ENCODE assay signal across 8 cellular contexts in genomic region chr11:119030329-119031047, GRCh38. TPM values are rescaled to one million over a fixed set of nuclear protein-coding genes. Genes with fewer than 3 reads are reported as not detected.
DNase-seq lines count a peak whose midpoint lies in the region; ATAC-seq and TF ChIP-seq lines count a peak whose summit lies in the region.

TSS of gene SLC37A4 (minus strand) at chr11:119030877.

- no peaks in the 10 kb centered on the region for H3K27me3 Mint-ChIP-seq in T-helper 1 cell treated with Interleukin-12 subunit alpha and Interleukin-12 subunit beta and Interleukin-4 antibody, amounts not matched to agents 30 μg/mL and 1 μg/mL, for 36 hours (ENCODE audit: low read depth)

- no peaks in the 10 kb centered on the region for H3K9me3 Mint-ChIP-seq in T-helper 1 cell treated with Interleukin-12 subunit alpha and Interleukin-12 subunit beta and Interleukin-4 antibody, amounts not matched to agents 30 μg/mL and 1 μg/mL, for 36 hours

- H3K4me3 Mint-ChIP-seq in T-helper 1 cell treated with Interleukin-12 subunit alpha and Interleukin-12 subunit beta and Interleukin-4 antibody, amounts not matched to agents 30 μg/mL and 1 μg/mL, for 36 hours, result peak within 1 kb of the TSS; percentile 77

- no peaks in the 10 kb centered on the region for H3K9me3 ChIP-seq in upper lobe of right lung

- H3K4me3 ChIP-seq in upper lobe of right lung, result peak within 1 kb of the TSS; percentile 71

- H3K27ac Mint-ChIP-seq in T-helper 1 cell treated with Interleukin-12 subunit alpha and Interleukin-12 subunit beta and Interleukin-4 antibody, amounts not matched to agents 30 μg/mL and 1 μg/mL, for 36 hours, result peak within 1 kb of the TSS; percentile 74

- peaks cover 18% of the 10 kb centered on the region for H3K4me1 ChIP-seq in upper lobe of right lung

- H3K4me1 Mint-ChIP-seq in T-helper 1 cell treated with Interleukin-12 subunit alpha and Interleukin-12 subunit beta and Interleukin-4 antibody, amounts not matched to agents 30 μg/mL and 1 μg/mL, for 36 hours (ENCODE audit: low read depth), result peaks cover 17% of the 10 kb centered on the region

- peak within 1 kb of the TSS; percentile 69 for H3K27ac ChIP-seq in upper lobe of right lung

- peaks cover 6% of the 10 kb centered on the region for H3K36me3 ChIP-seq in upper lobe of right lung

- DNase-seq in GM13976 (ENCODE audit: low spot score), result peak; percentile 99
- DNase-seq in NCI-H1694 (lab: John Stamatoyannopoulos, UW), result peak; percentile 64
- DNase-seq in amniotic stem cell (lab: John Stamatoyannopoulos, UW), result peak; percentile 96
- DNase-seq in left cardiac atrium, result peak; percentile 98
- DNase-seq in posterior vena cava (ENCODE audit: low spot score), result peak; percentile 99
- peak; percentile 99 for DNase-seq in upper lobe of right lung

- ATAC-seq in HG02884 (IDR thresholded peaks at IDR 0.05; ENCODE audit: unreplicated experiment) (peak; percentile 83), left cardiac atrium (peak; percentile 96 to 98), upper lobe of right lung (peak; percentile 98)

- intact Hi-C loops in left cardiac atrium (cut with DNase I) (no loop called here), posterior vena cava (cut with DNase I) (no loop called here), upper lobe of right lung (cut with DNase I) (no loop called here)

- in situ Hi-C loops in GM13976 (cut with MboI; ENCODE audit: low sequenced_read_pairs, unreplicated experiment), result no loop called here

- H3K36me3 Mint-ChIP-seq in T-helper 1 cell treated with Interleukin-12 subunit alpha and Interleukin-12 subunit beta and Interleukin-4 antibody, amounts not matched to agents 30 μg/mL and 1 μg/mL, for 36 hours (ENCODE audit: low read depth), result peaks cover 4% of the 10 kb centered on the region

- peak; percentile 95 for TF ChIP-seq CTCF in GM13976 (IDR thresholded peaks at IDR 0.05; ENCODE audit: borderline replicate concordance, control extremely low read depth, extremely low read depth, insufficient read depth, missing control alignments)
- no peak for TF ChIP-seq CTCF in upper lobe of right lung (IDR thresholded peaks at IDR 0.05)

- H3K27me3 ChIP-seq in upper lobe of right lung, result no peaks in the 10 kb centered on the region

RNA-seq across cellular contexts. Expression of gene SLC37A4, which starts in this region (rescaled TPM):
- total RNA-seq in left cardiac atrium (1 to 10 TPM; 7.2 to 8.4 TPM), posterior vena cava (1 to 10 TPM; 6.0 to 7.8 TPM), upper lobe of right lung (19.3 TPM)

Comparison
In these comparisons a context has a peak if more than half of its experiments do, and no peak if none do; other contexts are left out.
1. Peak in every context shown above with its lines: DNase-seq, ATAC-seq, H3K4me3 ChIP-seq and H3K27ac ChIP-seq.